ENCODE assay signal across 15 cellular contexts in the genomic region with DNA sequence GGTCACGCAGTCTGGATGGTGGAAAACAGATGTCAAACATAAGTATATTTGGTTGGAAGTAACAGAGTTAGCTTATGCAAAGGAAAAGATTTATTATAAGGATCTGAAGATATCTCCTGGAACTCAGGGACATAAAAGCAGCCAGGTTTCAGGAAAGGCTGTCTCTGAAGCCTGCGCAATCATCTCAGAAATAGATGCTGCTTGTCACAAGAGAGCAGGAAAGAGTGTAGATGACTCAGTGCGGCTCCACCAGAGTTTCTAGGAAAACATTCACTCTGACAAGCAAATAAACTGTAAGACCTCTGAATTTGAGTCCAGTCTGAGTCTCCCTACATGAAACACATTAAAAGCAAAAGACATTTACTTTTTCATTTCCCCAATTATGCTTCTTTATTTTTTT.
DNase-seq lines count a peak whose midpoint lies in the region; ATAC-seq and TF ChIP-seq lines count a peak whose summit lies in the region.
"Had no signal": no experiment of that assay in that cellular context is flagged by ENCODE, and none has a peak within 500 bp of the region (broad histone marks: within the 10 kb centered on the region; RNA-seq: fewer than 3 reads in every experiment).

No MANE protein-coding gene starts in this region.

- POLR2A ChIA-PET in PC-3 (lab: Charles Lee; ENCODE audit: unreplicated experiment): no interaction called here

- H3F3A ChIP-seq in PC-3 (ENCODE audit: low read length, unreplicated experiment): peaks cover 4% of the 10 kb centered on the region

- 66 to 75% (median 70%) methylated on average over 3 of the region's 3 CpGs for WGBS in spleen, 5 donors

- no peaks in the 10 kb centered on the region for H3K79me2 ChIP-seq in PC-3 (ENCODE audit: low read length)

- BruUV-seq in PC-3 (replicated peaks; lab: Mats Ljungman, UMichigan): no TSS peak

- H3K27me3 ChIP-seq in PC-3 (ENCODE audit: low read length) (no peaks in the 10 kb centered on the region), dorsolateral prefrontal cortex (no peaks in the 10 kb centered on the region), spleen (replicated peaks in 1 of 7) (no peaks in the 10 kb centered on the region)

- CTCF ChIA-PET in PC-3 (lab: Charles Lee): no interaction called here

- no peaks in the 10 kb centered on the region for H3K9me2 ChIP-seq in PC-3 (replicated peaks; ENCODE audit: low read length)

- H3K9me3 ChIP-seq in PC-3 (ENCODE audit: low read length) (no peaks in the 10 kb centered on the region), spleen (no peaks in the 10 kb centered on the region)

- DNase-seq in EH (ENCODE audit: low read depth) (peak; percentile 83), PC-3 (peak; percentile 68), dorsolateral prefrontal cortex (peak in 5 of 10 donors; percentile 24 to 64 (median 51)), non-pigmented ciliary epithelial cell (ENCODE audit: low read depth) (peak; percentile 38), DMS79 treated with DMSO at 0.1 percent for 48 hours (lab: John Stamatoyannopoulos, UW) (no peak), spleen (no peak), NCI-H2196 (lab: John Stamatoyannopoulos, UW; ENCODE audit: unreplicated experiment) (no peak)
- DNase-seq: activated B cell treated with CpG ODN at 0.5 μM for 24 hours; effector CD4-positive, alpha-beta T cell; KBM-7; left ventricle myocardium superior; NCI-H1930; NK-92 treated with Interleukin-12 subunit alpha and Interleukin-12 subunit beta, amount 100 ng/mL, for 24 hours had no signal

- no peak for TF ChIP-seq CTCF in PC-3 (conservative IDR thresholded peaks at IDR 0.05; ENCODE audit: low read depth, low read length)
- no peak for TF ChIP-seq CTCF in dorsolateral prefrontal cortex (IDR thresholded peaks at IDR 0.05 in 54 of 56, conservative IDR thresholded peaks at IDR 0.05 in 2 of 56; ENCODE audit: low read depth in 1 of 56, partially characterized antibody in 56 of 56)
- no peak for TF ChIP-seq CTCF in spleen (IDR thresholded peaks at IDR 0.05 in 8 of 11, conservative IDR thresholded peaks at IDR 0.05 in 3 of 11)

- H3K27ac ChIP-seq in PC-3 (ENCODE audit: low read length) (peak overlapping the region; percentile 62), dorsolateral prefrontal cortex (peak overlapping the region in 33 of 59 donors; percentile 7 to 74 (median 37)), spleen (no peak overlapping the region)

- intact Hi-C loops in PC-3 (cut with micrococcal nuclease) (loop anchor here (10.0 kb wide), 1 partner anchor 212 kb away; no protein-coding TSS in a partner anchor), dorsolateral prefrontal cortex (cut with DNase I) (no loop called here), spleen (cut with DNase I; ENCODE audit: low total_unique reads) (no loop called here)

- no peak for TF ChIP-seq POLR2A in spleen (IDR thresholded peaks at IDR 0.05)

- H3K4me3 ChIP-seq in PC-3 (ENCODE audit: low read length) (peak overlapping the region; percentile 4; the same call in 1 of the 2 replicates), dorsolateral prefrontal cortex (no peak overlapping the region), spleen (no peak overlapping the region)

- H3K36me3 ChIP-seq in PC-3 (ENCODE audit: low read depth, low read length) (no peaks in the 10 kb centered on the region), spleen (no peaks in the 10 kb centered on the region)

- ATAC-seq in PC-3: peak; percentile 76
- no peak for ATAC-seq in HG02884 (IDR thresholded peaks at IDR 0.05; ENCODE audit: unreplicated experiment)
- ATAC-seq: left ventricle myocardium superior, sciatic nerve had no signal

- H3K4me1 ChIP-seq in PC-3 (ENCODE audit: insufficient read depth, low read length): peaks cover 54% of the 10 kb centered on the region
- H3K4me1 ChIP-seq in spleen: no peaks in the 10 kb centered on the region

- 0 out of 2 replicates have a peak overlapping the region, but pooled peaks have one; percentile 12 for H3K9ac ChIP-seq in PC-3 (ENCODE audit: low read length)

- no peak overlapping the region for H2AFZ ChIP-seq in PC-3 (ENCODE audit: low read length)

- no peaks in the 10 kb centered on the region for H4K20me1 ChIP-seq in PC-3 (ENCODE audit: low read length)

- H3K4me2 ChIP-seq in PC-3 (ENCODE audit: low read length): peak overlapping the region; percentile 37

Comparison
In these comparisons a context has a peak if more than half of its experiments do, and no peak if none do; other contexts are left out.
1. DNase-seq: peak in EH (single experiment), PC-3 (single experiment) and non-pigmented ciliary epithelial cell (single experiment); none in DMS79 treated with DMSO at 0.1 percent for 48 hours (single experiment), spleen (single experiment) and NCI-H2196 (single experiment).
2. H3K27ac ChIP-seq: peak in PC-3 (single experiment) and dorsolateral prefrontal cortex (33 of 59); none in spleen (0 of 8).